Comparison of ENCODE assay signal across 15 cellular contexts in genomic region chr1:4700801-4701200, GRCh38.
DNase-seq lines count a peak whose midpoint lies in the region; ATAC-seq lines count a peak whose summit lies in the region.
"Had no signal": no experiment of that assay in that cellular context is flagged by ENCODE, and none has a peak within 500 bp of the region (broad histone marks: within the 10 kb centered on the region; RNA-seq: fewer than 3 reads in every experiment).

No MANE protein-coding gene starts in this region.

- ATAC-seq in GM18502 (IDR thresholded peaks at IDR 0.05; ENCODE audit: poor library complexity, unreplicated experiment) (no peak), GM18873 (IDR thresholded peaks at IDR 0.05; ENCODE audit: low FRiP score, unreplicated experiment) (no peak)
- ATAC-seq: GM23338, left lung, natural killer cell had no signal

- DNase-seq in ELF-1 (ENCODE audit: low read depth, low spot score) = peak; percentile 45
- peak; percentile 12 for DNase-seq in NCI-H2029 treated with DMSO at 0.1 percent for 48 hours (lab: John Stamatoyannopoulos, UW)
- peak; percentile 15 for DNase-seq in astrocyte of the hippocampus (ENCODE audit: low read depth, low spot score)
- DNase-seq in nucleus accumbens (lab: John Stamatoyannopoulos, UW) = peak in 55 of 56 donors; percentile 24 to 96 (median 80)
- DNase-seq in stimulated activated CD4-positive, alpha-beta T cell treated with anti-CD3 and anti-CD28 coated beads, Interleukin-2, amount 100 ng/mL, for 48 hours = no peak
- DNase-seq in DMS153 (lab: John Stamatoyannopoulos, UW) = no peak
- DNase-seq: activated CD8-positive, alpha-beta memory T cell treated with anti-CD3 and anti-CD28 coated beads for 24 hours; natural killer cell; NCI-H524 treated with DMSO at 0.1 percent for 48 hours; Right ventricle myocardium superior; stomach had no signal

Comparison
In these comparisons a context has a peak if more than half of its experiments do, and no peak if none do; other contexts are left out.
1. DNase-seq: peak in ELF-1 (single experiment), NCI-H2029 treated with DMSO at 0.1 percent for 48 hours (single experiment), astrocyte of the hippocampus (single experiment) and nucleus accumbens (55 of 56); none in stimulated activated CD4-positive, alpha-beta T cell treated with anti-CD3 and anti-CD28 coated beads, Interleukin-2, amount 100 ng/mL, for 48 hours (0 of 2) and DMS153 (single experiment).